ENCODE assay signal across 11 cellular contexts in genomic region chr9:121331992-121332685, GRCh38. TPM values are rescaled to one million over a fixed set of nuclear protein-coding genes. Genes with fewer than 3 reads are reported as not detected.
DNase-seq lines count a peak whose midpoint lies in the region; ATAC-seq and TF ChIP-seq lines count a peak whose summit lies in the region.
"Had no signal": no experiment of that assay in that cellular context is flagged by ENCODE, and none has a peak within 500 bp of the region (broad histone marks: within the 10 kb centered on the region; RNA-seq: fewer than 3 reads in every experiment).

No MANE protein-coding gene starts in this region.

- TF ChIP-seq CTCF in AG04449 (IDR thresholded peaks at IDR 0.05; ENCODE audit: insufficient read depth, low read length, missing control alignments) (peak; percentile 23), SK-N-SH (IDR thresholded peaks at IDR 0.05) (peak; percentile 47), fibroblast of mammary gland (conservative IDR thresholded peaks at IDR 0.05; ENCODE audit: control insufficient read depth, insufficient read depth, low read depth, low read length) (peak; percentile 54), neutrophil (IDR thresholded peaks at IDR 0.05) (no peak)

- H3K9me2 ChIP-seq in SK-N-SH, result no peaks in the 10 kb centered on the region

- H3F3A ChIP-seq in SK-N-SH (replicated peaks; ENCODE audit: insufficient read depth), result peaks cover 3% of the 10 kb centered on the region

- no peak overlapping the region for H3K4me2 ChIP-seq in SK-N-SH

- no peaks in the 10 kb centered on the region for H3K9me3 ChIP-seq in SK-N-SH
- H3K9me3 ChIP-seq in neutrophil, result no peaks in the 10 kb centered on the region

- H3K4me3 ChIP-seq in AG04449 (ENCODE audit: low read depth, low read length), result no peak overlapping the region
- no peak overlapping the region for H3K4me3 ChIP-seq in SK-N-SH (ENCODE audit: low read depth in 2 of 2, low read length in 1 of 2)
- H3K4me3 ChIP-seq in fibroblast of mammary gland (ENCODE audit: control insufficient read depth, low read depth, low read length), result no peak overlapping the region
- H3K4me3 ChIP-seq in neutrophil (ENCODE audit: low read depth in 1 of 2, low read length in 1 of 2), result no peak overlapping the region

- no peak overlapping the region for H2AFZ ChIP-seq in SK-N-SH (ENCODE audit: low read depth)

- H3K27ac ChIP-seq in SK-N-SH (ENCODE audit: low read depth in 2 of 2, low read length in 1 of 2) (no peak overlapping the region), neutrophil (peak overlapping the region; percentile 44)
- H3K27ac ChIP-seq: C4-2B had no signal

- no peak for TF ChIP-seq EP300 in SK-N-SH (IDR thresholded peaks at IDR 0.05; ENCODE audit: borderline replicate concordance in 1 of 2, low read depth in 1 of 2, low read length in 1 of 2)

- H3K36me3 ChIP-seq in SK-N-SH (replicated peaks in 1 of 2; ENCODE audit: control insufficient read depth in 1 of 2, insufficient read depth in 2 of 2, low read length in 1 of 2), result peaks cover 33 to 36% of the 10 kb centered on the region in 2 experiments
- H3K36me3 ChIP-seq in neutrophil, result peaks cover 92% of the 10 kb centered on the region

- H3K9ac ChIP-seq in SK-N-SH, result no peak overlapping the region

- whole genome bisulfite sequencing in SK-N-SH (ENCODE audit: low lambda C conversion rate), result 91% methylated on average over 14 of the region's 14 CpGs

- CTCF ChIA-PET in AG04449 (lab: Yijun Ruan, JAX) (interaction anchor here (0.6 to 4.4 kb wide), 15 partner anchors 9 to 119 kb away, joined by 3 to 26 read pairs (median 4); no protein-coding TSS in a partner anchor), SK-N-SH (lab: Yijun Ruan, JAX) (interaction anchor here (1.0 to 2.9 kb wide), 2 partner anchors 12 to 69 kb away, joined by 3 to 15 read pairs; no protein-coding TSS in a partner anchor)

- POLR2A ChIA-PET in AG04449 (lab: Yijun Ruan, JAX) (interaction anchor here (0.7 kb wide), 1 partner anchor 118 kb away, joined by 3 read pairs; no protein-coding TSS in a partner anchor), SK-N-SH (lab: Yijun Ruan, JAX) (no interaction called here)

- DNase-seq in AG04449 (ENCODE audit: low read depth, low spot score) (no peak), SK-N-SH (no peak), fibroblast of mammary gland (ENCODE audit: low read depth) (peak; percentile 77), mesenteric fat pad (ENCODE audit: low spot score) (no peak), iPS-NIHi11 (ENCODE audit: low spot score) (no peak), DMS153 (lab: John Stamatoyannopoulos, UW) (no peak)
- DNase-seq: activated naive CD4-positive, alpha-beta T cell treated with Interleukin-2 at 50 U/mL for 16 hours; NCI-H1092 treated with DMSO at 0.1 percent for 48 hours had no signal

- no peaks in the 10 kb centered on the region for H3K79me2 ChIP-seq in SK-N-SH (ENCODE audit: insufficient read depth)

- H3K27me3 ChIP-seq in SK-N-SH (ENCODE audit: insufficient read depth) (no peaks in the 10 kb centered on the region), neutrophil (no peaks in the 10 kb centered on the region)

- no peak for ATAC-seq in HG03520 (IDR thresholded peaks at IDR 0.05; ENCODE audit: unreplicated experiment)

- no peaks in the 10 kb centered on the region for H4K20me1 ChIP-seq in SK-N-SH (ENCODE audit: insufficient read depth)

- peaks cover 0 to 10% of the 10 kb centered on the region in 2 experiments; a peak in 1 of 4 replicates for H3K4me1 ChIP-seq in SK-N-SH (ENCODE audit: control insufficient read depth in 1 of 2, insufficient read depth in 2 of 2, low read depth in 1 of 2, low read length in 1 of 2)
- peaks cover 16 to 24% of the 10 kb centered on the region in 2 experiments for H3K4me1 ChIP-seq in neutrophil (ENCODE audit: control insufficient read depth in 1 of 2, insufficient read depth in 1 of 2, low read depth in 1 of 2, low read length in 1 of 2)

- TF ChIP-seq RAD21 in SK-N-SH (IDR thresholded peaks at IDR 0.05; ENCODE audit: low read length), result no peak

TF ChIP-seq in SK-N-SH, 30 proteins besides CTCF, POLR2A, EP300 and RAD21:
- TF ChIP-seq CHD2 (IDR thresholded peaks at IDR 0.05; ENCODE audit: low read length, partially characterized antibody) (no peak), SMC3 (IDR thresholded peaks at IDR 0.05; ENCODE audit: low read depth, low read length) (0 out of 2 replicates have a peak, but pooled peaks have one; percentile 17)

RNA-seq across cellular contexts. Expression of gene STOM, which starts 37.9 kb away (rescaled TPM):
- polyA plus RNA-seq in SK-N-SH (2012; rRNA removed), result 40.5 and 49.7 TPM in 2 replicates
- 55.2 and 55.7 TPM in 2 replicates for polyA plus RNA-seq in SK-N-SH (2012; cell fraction: cytosol; rRNA removed)
- polyA plus RNA-seq in SK-N-SH (2012; cell fraction: nucleus; rRNA removed), result 11.9 and 21.8 TPM in 2 replicates
- 620 TPM for total RNA-seq in mesenteric fat pad
